In the genomic region with DNA sequence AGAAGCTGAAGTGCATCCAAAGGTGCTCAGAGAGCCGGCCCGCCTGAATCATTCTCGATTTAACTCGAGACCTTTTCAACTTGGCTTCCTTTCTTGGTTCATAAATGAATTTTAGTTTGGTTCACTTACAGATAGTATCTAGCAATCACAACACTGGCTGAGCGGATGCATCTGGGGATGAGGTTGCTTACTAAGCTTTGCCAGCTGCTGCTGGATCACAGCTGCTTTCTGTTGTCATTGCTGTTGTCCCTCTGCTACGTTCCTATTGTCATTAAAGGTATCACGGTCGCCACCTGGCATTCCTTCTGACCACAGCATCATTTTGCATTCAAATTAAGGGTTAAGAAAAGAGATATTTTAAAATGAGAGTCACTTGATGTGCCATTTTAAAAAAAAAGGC, we compare ENCODE assay signal across 14 cellular contexts.
A peak's percentile ranks its signal among the peaks of the same experiment; 100 is the strongest.
DNase-seq lines count a peak whose midpoint lies in the region; ATAC-seq and TF ChIP-seq lines count a peak whose summit lies in the region.
"Had no signal": no experiment of that assay in that cellular context is flagged by ENCODE, and none has a peak within 500 bp of the region (broad histone marks: within the 10 kb centered on the region; RNA-seq: fewer than 3 reads in every experiment).

No MANE protein-coding gene starts in this region.

- peaks cover 80% of the 10 kb centered on the region for H3K4me1 Mint-ChIP-seq in activated CD4-positive, alpha-beta memory T cell treated with anti-CD3 and anti-CD28 coated beads for 36 hours (ENCODE audit: low read depth)
- peaks cover 40 to 43% of the 10 kb centered on the region in 2 donors for H3K4me1 Mint-ChIP-seq in immature natural killer cell

- peak overlapping the region; percentile 45 for H3K27ac Mint-ChIP-seq in activated CD4-positive, alpha-beta memory T cell treated with anti-CD3 and anti-CD28 coated beads for 36 hours
- H3K27ac Mint-ChIP-seq in immature natural killer cell, result peak overlapping the region; percentile 41 to 95 (median 78)
- H3K27ac Mint-ChIP-seq: HFFc6 had no signal

- DNase-seq in NCI-H748 (lab: John Stamatoyannopoulos, UW; ENCODE audit: unreplicated experiment) (peak; percentile 73), NCI-H748 treated with DMSO at 0.1 percent for 48 hours (lab: John Stamatoyannopoulos, UW) (no peak), Karpas-422 (no peak), immature natural killer cell (no peak), lower leg skin (ENCODE audit: low spot score in 2 of 2) (no peak), NOMO-1 treated with dmso at 0.1 percent for 144 hours (lab: John Stamatoyannopoulos, UW; ENCODE audit: unreplicated experiment) (no peak), body of pancreas (no peak)
- peak; percentile 59 for DNase-seq in activated CD4-positive, alpha-beta memory T cell treated with anti-CD3 and anti-CD28 coated beads for 36 hours
- DNase-seq: ACHN; activated T-cell treated with anti-CD3 and anti-CD28 coated beads, Interleukin-2, amount 50 U/mL, for 4 hours; cerebellar nuclear complex; HFFc6; spleen; T-helper 9 cell had no signal

- no peaks in the 10 kb centered on the region for H3K9me3 Mint-ChIP-seq in activated CD4-positive, alpha-beta memory T cell treated with anti-CD3 and anti-CD28 coated beads for 36 hours
- no peaks in the 10 kb centered on the region for H3K9me3 Mint-ChIP-seq in immature natural killer cell
- H3K9me3 Mint-ChIP-seq: activated T-cell treated with anti-CD3 and anti-CD28 coated beads, Interleukin-2, amount 50 U/mL, for 4 hours; HFFc6 had no signal

- no peaks in the 10 kb centered on the region for H3K27me3 ChIP-seq in Karpas-422 (ENCODE audit: low read length)
- no peaks in the 10 kb centered on the region for H3K27me3 ChIP-seq in body of pancreas
- H3K27me3 ChIP-seq: spleen had no signal

- no peaks in the 10 kb centered on the region for H3K9me2 ChIP-seq in Karpas-422 (replicated peaks; ENCODE audit: insufficient read depth, low read length)

- H3K27ac ChIP-seq in Karpas-422 (ENCODE audit: low read length), result no peak overlapping the region
- H3K27ac ChIP-seq in body of pancreas, result no peak overlapping the region

- POLR2A ChIA-PET in activated CD4-positive, alpha-beta memory T cell treated with anti-CD3 and anti-CD28 coated beads for 36 hours (lab: Charles Lee), result no interaction called here

- no peak overlapping the region for H2AFZ ChIP-seq in Karpas-422 (ENCODE audit: low read length)

- no peak overlapping the region for H3K9ac ChIP-seq in Karpas-422 (ENCODE audit: low read length)

- no peaks in the 10 kb centered on the region for H3K27me3 Mint-ChIP-seq in activated CD4-positive, alpha-beta memory T cell treated with anti-CD3 and anti-CD28 coated beads for 36 hours
- H3K27me3 Mint-ChIP-seq in immature natural killer cell (ENCODE audit: low read depth in 3 of 3), result peaks cover 7 to 17% (median 15%) of the 10 kb centered on the region in 3 donors

- TF ChIP-seq POLR2A in lower leg skin (IDR thresholded peaks at IDR 0.05) (no peak), body of pancreas (IDR thresholded peaks at IDR 0.05) (no peak)

- intact Hi-C loops in activated CD4-positive, alpha-beta memory T cell treated with anti-CD3 and anti-CD28 coated beads for 36 hours (cut with micrococcal nuclease), result no loop called here
- intact Hi-C loops in lower leg skin (cut with DNase I; ENCODE audit: low total_unique reads) (loop anchor here (10.0 kb wide), 1 partner anchor 478 kb away; a partner anchor contains a TSS), body of pancreas (cut with DNase I) (loop anchor here (10.0 kb wide), 1 partner anchor 478 kb away; a partner anchor contains a TSS)

- H4K20me1 ChIP-seq in Karpas-422 (ENCODE audit: insufficient read depth, low read depth, low read length), result no peaks in the 10 kb centered on the region

- CTCF ChIA-PET in activated CD4-positive, alpha-beta memory T cell treated with anti-CD3 and anti-CD28 coated beads for 36 hours (lab: Charles Lee), result no interaction called here

- peaks cover 59% of the 10 kb centered on the region for H3K36me3 Mint-ChIP-seq in activated CD4-positive, alpha-beta memory T cell treated with anti-CD3 and anti-CD28 coated beads for 36 hours
- peaks cover 18 to 27% (median 22%) of the 10 kb centered on the region in 3 donors for H3K36me3 Mint-ChIP-seq in immature natural killer cell

- peak overlapping the region; percentile 16 for H3K4me3 Mint-ChIP-seq in activated CD4-positive, alpha-beta memory T cell treated with anti-CD3 and anti-CD28 coated beads for 36 hours
- H3K4me3 Mint-ChIP-seq in immature natural killer cell, result no peak overlapping the region
- H3K4me3 Mint-ChIP-seq: activated T-cell treated with anti-CD3 and anti-CD28 coated beads, Interleukin-2, amount 50 U/mL, for 4 hours; HFFc6 had no signal

- no peak overlapping the region for H3K4me3 ChIP-seq in Karpas-422 (ENCODE audit: low read length)
- no peak overlapping the region for H3K4me3 ChIP-seq in lower leg skin (ENCODE audit: low read depth, poor library complexity, severe bottlenecking)
- no peak overlapping the region for H3K4me3 ChIP-seq in body of pancreas
- H3K4me3 ChIP-seq: spleen had no signal

- H3K36me3 ChIP-seq in Karpas-422 (ENCODE audit: insufficient read depth, low read length) (no peaks in the 10 kb centered on the region), body of pancreas (replicated peaks in 1 of 2; ENCODE audit: insufficient read depth in 1 of 2, low read depth in 2 of 2) (peaks cover 0 to 27% of the 10 kb centered on the region in 2 donors)

- no peak for TF ChIP-seq CTCF in lower leg skin (IDR thresholded peaks at IDR 0.05)
- TF ChIP-seq CTCF in body of pancreas (IDR thresholded peaks at IDR 0.05), result no peak

- no peak for ATAC-seq in body of pancreas
- ATAC-seq: activated T-cell treated with anti-CD3 and anti-CD28 coated beads, Interleukin-2, amount 50 U/mL, for 4 hours had no signal

- peaks cover 7% of the 10 kb centered on the region for H3K4me1 ChIP-seq in Karpas-422 (ENCODE audit: low read length)
- peaks cover 26% of the 10 kb centered on the region for H3K4me1 ChIP-seq in body of pancreas

- H3K9me3 ChIP-seq in Karpas-422 (ENCODE audit: low read length), result no peaks in the 10 kb centered on the region
- no peaks in the 10 kb centered on the region for H3K9me3 ChIP-seq in body of pancreas
- H3K9me3 ChIP-seq: spleen had no signal

- peak overlapping the region; percentile 17 for H3K4me2 ChIP-seq in Karpas-422 (ENCODE audit: low read depth, low read length, poor library complexity, severe bottlenecking)

- no peaks in the 10 kb centered on the region for H3K79me2 ChIP-seq in Karpas-422 (ENCODE audit: low read length)

- 83 to 84% methylated on average over 8 of the region's 8 CpGs for WGBS in lower leg skin, 2 donors
- WGBS in body of pancreas, 2 donors, result 89 to 91% methylated on average over 8 of the region's 8 CpGs

Comparison
In these comparisons a context has a peak if more than half of its experiments do, and no peak if none do; other contexts are left out.
1. DNase-seq: peak in NCI-H748 (single experiment) and activated CD4-positive, alpha-beta memory T cell treated with anti-CD3 and anti-CD28 coated beads for 36 hours (single experiment); none in NCI-H748 treated with DMSO at 0.1 percent for 48 hours (single experiment), Karpas-422 (single experiment), immature natural killer cell (0 of 3), lower leg skin (0 of 2), NOMO-1 treated with dmso at 0.1 percent for 144 hours (single experiment) and body of pancreas (0 of 4).